In the genomic region with DNA sequence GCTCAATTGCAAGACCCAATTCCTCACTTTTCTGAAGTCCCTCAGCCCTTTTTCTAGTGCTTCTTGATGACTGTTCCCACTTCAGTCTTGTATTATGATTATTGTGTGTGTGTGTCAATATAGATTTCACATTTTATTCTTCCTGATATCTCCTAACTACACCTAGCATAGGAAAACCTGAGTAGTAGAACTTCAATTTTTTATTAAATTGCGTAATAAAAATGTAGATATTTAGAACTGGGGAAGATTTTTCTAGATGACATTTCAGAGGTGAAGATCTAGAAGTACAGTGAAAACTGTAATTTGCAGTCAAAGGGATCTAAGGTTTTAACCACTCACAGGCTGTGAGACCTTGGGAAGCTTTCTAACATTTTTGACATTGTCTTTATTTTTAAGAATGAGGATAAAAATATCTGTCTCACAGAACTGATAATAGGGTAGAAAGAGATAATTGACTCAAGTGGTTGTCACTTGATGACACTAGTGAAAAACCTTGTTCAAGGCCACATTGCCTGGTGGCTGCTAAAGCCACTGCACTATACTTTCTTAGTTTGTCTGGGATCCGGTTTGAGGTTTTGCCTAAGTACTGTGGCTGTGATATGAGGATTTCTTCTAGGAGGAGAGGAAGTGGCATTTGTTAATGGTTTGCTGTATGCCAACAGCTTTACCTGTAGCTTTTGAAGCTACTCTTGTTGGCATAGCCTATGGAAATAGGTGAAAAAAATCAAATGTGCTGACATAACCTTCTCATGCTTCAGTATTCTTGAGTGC, we compare ENCODE assay signal across 20 cellular contexts. TPM values are rescaled to one million over a fixed set of nuclear protein-coding genes. Genes with fewer than 3 reads are reported as not detected.
DNase-seq lines count a peak whose midpoint lies in the region; ATAC-seq and TF ChIP-seq lines count a peak whose summit lies in the region.
"Had no signal": no experiment of that assay in that cellular context is flagged by ENCODE, and none has a peak within 500 bp of the region (broad histone marks: within the 10 kb centered on the region; RNA-seq: fewer than 3 reads in every experiment).

No MANE protein-coding gene starts in this region.

- H3K9ac ChIP-seq in Karpas-422 (ENCODE audit: low read length): no peak overlapping the region

- H3K9me3 ChIP-seq in Karpas-422 (ENCODE audit: low read length) (no peaks in the 10 kb centered on the region), neutrophil (no peaks in the 10 kb centered on the region)
- H3K9me3 ChIP-seq: left ventricle myocardium inferior had no signal

- no peak for TF ChIP-seq CTCF in neutrophil (IDR thresholded peaks at IDR 0.05)

- no peaks in the 10 kb centered on the region for H3K79me2 ChIP-seq in Karpas-422 (ENCODE audit: low read length)

- H3K4me1 Mint-ChIP-seq in activated CD4-positive, alpha-beta T cell treated with anti-CD3 and anti-CD28 coated beads, Interleukin-2, amount 10 ng/mL, durations not matched to agents 24 days and 14 days: peaks cover 12% of the 10 kb centered on the region
- H3K4me1 Mint-ChIP-seq in T-helper 2 cell treated with Interferon-gamma antibody and Interleukin-4, amounts not matched to agents 5 μg/mL and 100 μg/mL, for 36 hours (ENCODE audit: low read depth): peaks cover 14% of the 10 kb centered on the region
- peaks cover 7% of the 10 kb centered on the region for H3K4me1 Mint-ChIP-seq in activated T-cell treated with anti-CD3 and anti-CD28 coated beads, Interleukin-2, amount 50 U/mL, for 24 hours (ENCODE audit: low read depth)
- H3K4me1 Mint-ChIP-seq: nephron progenitor cell had no signal

- H4K20me1 ChIP-seq in Karpas-422 (ENCODE audit: insufficient read depth, low read depth, low read length): no peaks in the 10 kb centered on the region

- H3K4me1 ChIP-seq in Karpas-422 (ENCODE audit: low read length) (peaks cover 60% of the 10 kb centered on the region), neutrophil (ENCODE audit: control insufficient read depth in 1 of 2, insufficient read depth in 1 of 2, low read depth in 1 of 2, low read length in 1 of 2) (peaks cover 23 to 27% of the 10 kb centered on the region in 2 experiments)
- H3K4me1 ChIP-seq: left ventricle myocardium inferior had no signal

- no peak overlapping the region for H3K27ac Mint-ChIP-seq in activated CD4-positive, alpha-beta T cell treated with anti-CD3 and anti-CD28 coated beads, Interleukin-2, amount 10 ng/mL, durations not matched to agents 24 days and 14 days
- no peak overlapping the region for H3K27ac Mint-ChIP-seq in T-helper 2 cell treated with Interferon-gamma antibody and Interleukin-4, amounts not matched to agents 5 μg/mL and 100 μg/mL, for 36 hours
- no peak overlapping the region for H3K27ac Mint-ChIP-seq in activated T-cell treated with anti-CD3 and anti-CD28 coated beads, Interleukin-2, amount 50 U/mL, for 24 hours
- H3K27ac Mint-ChIP-seq: brain; CD4-positive, CD25-positive, alpha-beta regulatory T cell; nephron progenitor cell; progenitor cell of endocrine pancreas had no signal

- H3K9me3 Mint-ChIP-seq in activated CD4-positive, alpha-beta T cell treated with anti-CD3 and anti-CD28 coated beads, Interleukin-2, amount 10 ng/mL, durations not matched to agents 24 days and 14 days: peaks cover 2% of the 10 kb centered on the region
- no peaks in the 10 kb centered on the region for H3K9me3 Mint-ChIP-seq in T-helper 2 cell treated with Interferon-gamma antibody and Interleukin-4, amounts not matched to agents 5 μg/mL and 100 μg/mL, for 36 hours
- no peaks in the 10 kb centered on the region for H3K9me3 Mint-ChIP-seq in activated T-cell treated with anti-CD3 and anti-CD28 coated beads, Interleukin-2, amount 50 U/mL, for 24 hours

- no peaks in the 10 kb centered on the region for H3K27me3 ChIP-seq in Karpas-422 (ENCODE audit: low read length)
- no peaks in the 10 kb centered on the region for H3K27me3 ChIP-seq in neutrophil

- H3K4me2 ChIP-seq in Karpas-422 (ENCODE audit: low read depth, low read length, poor library complexity, severe bottlenecking): no peak overlapping the region

- peak; percentile 64 for DNase-seq in activated CD4-positive, alpha-beta T cell treated with anti-CD3 and anti-CD28 coated beads, Interleukin-2, amount 10 ng/mL, durations not matched to agents 24 days and 14 days
- DNase-seq in activated CD4-positive, alpha-beta T cell treated with anti-CD3 and anti-CD28 coated beads for 4 hours: no peak
- DNase-seq in Karpas-422 (peak; percentile 60), NCI-H526 (lab: John Stamatoyannopoulos, UW) (no peak)
- DNase-seq in T-helper 2 cell treated with Interferon-gamma antibody and Interleukin-4, amounts not matched to agents 5 μg/mL and 100 μg/mL, for 36 hours (ENCODE audit: low spot score): no peak
- no peak for DNase-seq in activated T-cell treated with anti-CD3 and anti-CD28 coated beads, Interleukin-2, amount 50 U/mL, for 24 hours
- DNase-seq: activated T-cell treated with anti-CD3 and anti-CD28 coated beads, Interleukin-2, amount 50 U/mL, for 4 hours; DMS153; head of caudate nucleus; left ventricle myocardium inferior; NCI-H69; nephron progenitor cell; stimulated activated CD4-positive, alpha-beta T cell treated with anti-CD3 and anti-CD28 coated beads, Interleukin-2, amount 100 ng/mL, for 24 hours; T-helper 9 cell had no signal

- no peaks in the 10 kb centered on the region for H3K36me3 ChIP-seq in Karpas-422 (ENCODE audit: insufficient read depth, low read length)
- no peaks in the 10 kb centered on the region for H3K36me3 ChIP-seq in neutrophil
- H3K36me3 ChIP-seq: left ventricle myocardium inferior had no signal

- intact Hi-C loops in activated CD4-positive, alpha-beta T cell treated with anti-CD3 and anti-CD28 coated beads, Interleukin-2, amount 10 ng/mL, durations not matched to agents 24 days and 14 days (cut with micrococcal nuclease): no loop called here

- no peak overlapping the region for H2AFZ ChIP-seq in Karpas-422 (ENCODE audit: low read length)

- H3K4me3 Mint-ChIP-seq in activated CD4-positive, alpha-beta T cell treated with anti-CD3 and anti-CD28 coated beads, Interleukin-2, amount 10 ng/mL, durations not matched to agents 24 days and 14 days: no peak overlapping the region
- peak overlapping the region; percentile 31 for H3K4me3 Mint-ChIP-seq in T-helper 2 cell treated with Interferon-gamma antibody and Interleukin-4, amounts not matched to agents 5 μg/mL and 100 μg/mL, for 36 hours
- H3K4me3 Mint-ChIP-seq in activated T-cell treated with anti-CD3 and anti-CD28 coated beads, Interleukin-2, amount 50 U/mL, for 24 hours: no peak overlapping the region
- H3K4me3 Mint-ChIP-seq: activated T-cell treated with anti-CD3 and anti-CD28 coated beads, Interleukin-2, amount 50 U/mL, for 4 hours; brain; CD4-positive, CD25-positive, alpha-beta regulatory T cell; nephron progenitor cell had no signal

- H3K27me3 Mint-ChIP-seq in activated CD4-positive, alpha-beta T cell treated with anti-CD3 and anti-CD28 coated beads, Interleukin-2, amount 10 ng/mL, durations not matched to agents 24 days and 14 days: peaks cover 2% of the 10 kb centered on the region
- H3K27me3 Mint-ChIP-seq in T-helper 2 cell treated with Interferon-gamma antibody and Interleukin-4, amounts not matched to agents 5 μg/mL and 100 μg/mL, for 36 hours (ENCODE audit: low read depth): peaks cover 5% of the 10 kb centered on the region
- no peaks in the 10 kb centered on the region for H3K27me3 Mint-ChIP-seq in activated T-cell treated with anti-CD3 and anti-CD28 coated beads, Interleukin-2, amount 50 U/mL, for 24 hours
- H3K27me3 Mint-ChIP-seq: progenitor cell of endocrine pancreas had no signal

- no peaks in the 10 kb centered on the region for H3K36me3 Mint-ChIP-seq in activated CD4-positive, alpha-beta T cell treated with anti-CD3 and anti-CD28 coated beads, Interleukin-2, amount 10 ng/mL, durations not matched to agents 24 days and 14 days (ENCODE audit: low read depth)
- H3K36me3 Mint-ChIP-seq in T-helper 2 cell treated with Interferon-gamma antibody and Interleukin-4, amounts not matched to agents 5 μg/mL and 100 μg/mL, for 36 hours (ENCODE audit: low read depth): no peaks in the 10 kb centered on the region
- H3K36me3 Mint-ChIP-seq in activated T-cell treated with anti-CD3 and anti-CD28 coated beads, Interleukin-2, amount 50 U/mL, for 24 hours (ENCODE audit: low read depth): no peaks in the 10 kb centered on the region
- H3K36me3 Mint-ChIP-seq: brain had no signal

- H3K27ac ChIP-seq in Karpas-422 (ENCODE audit: low read length) (no peak overlapping the region), neutrophil (peak overlapping the region; percentile 12)
- H3K27ac ChIP-seq: HL-60, left ventricle myocardium inferior had no signal

- H3K4me3 ChIP-seq in Karpas-422 (ENCODE audit: low read length): no peak overlapping the region
- no peak overlapping the region for H3K4me3 ChIP-seq in neutrophil (ENCODE audit: low read depth in 1 of 2, low read length in 1 of 2)
- H3K4me3 ChIP-seq: left ventricle myocardium inferior had no signal

- ATAC-seq in GM19324 (IDR thresholded peaks at IDR 0.05; ENCODE audit: low FRiP score, unreplicated experiment): no peak
- ATAC-seq: activated T-cell treated with anti-CD3 and anti-CD28 coated beads, Interleukin-2, amount 50 U/mL, for 4 hours had no signal

- no peaks in the 10 kb centered on the region for H3K9me2 ChIP-seq in Karpas-422 (replicated peaks; ENCODE audit: insufficient read depth, low read length)

RNA-seq across cellular contexts. Expression of a gene that starts 32.2 kb away (rescaled TPM):
- total RNA-seq in activated CD4-positive, alpha-beta T cell treated with anti-CD3 and anti-CD28 coated beads, Interleukin-2, amount 10 ng/mL, durations not matched to agents 24 days and 14 days: 63.4 and 64.2 TPM in 2 replicates
- 21.4 and 58.9 TPM in 2 replicates for total RNA-seq in Karpas-422 (2014; rRNA removed; shearing (Covaris generic); ENCODE audit: low replicate concordance)

Comparison
In these comparisons a context has a peak if more than half of its experiments do, and no peak if none do; other contexts are left out.
1. DNase-seq: peak in activated CD4-positive, alpha-beta T cell treated with anti-CD3 and anti-CD28 coated beads, Interleukin-2, amount 10 ng/mL, durations not matched to agents 24 days and 14 days (single experiment) and Karpas-422 (single experiment); none in activated CD4-positive, alpha-beta T cell treated with anti-CD3 and anti-CD28 coated beads for 4 hours (0 of 2), T-helper 2 cell treated with Interferon-gamma antibody and Interleukin-4, amounts not matched to agents 5 μg/mL and 100 μg/mL, for 36 hours (single experiment), activated T-cell treated with anti-CD3 and anti-CD28 coated beads, Interleukin-2, amount 50 U/mL, for 24 hours (single experiment) and NCI-H526 (0 of 2).